Comparison of ENCODE assay signal across 10 cellular contexts in genomic region chr20:62898970-62899632, GRCh38. TPM values are rescaled to one million over a fixed set of nuclear protein-coding genes. Genes with fewer than 3 reads are reported as not detected.
DNase-seq lines count a peak whose midpoint lies in the region; ATAC-seq, FAIRE-seq and TF ChIP-seq lines count a peak whose summit lies in the region.
"Had no signal": no experiment of that assay in that cellular context is flagged by ENCODE, and none has a peak within 500 bp of the region (broad histone marks: within the 10 kb centered on the region; RNA-seq: fewer than 3 reads in every experiment).

No MANE protein-coding gene starts in this region.

- H3K9me3 Mint-ChIP-seq in activated CD4-positive, alpha-beta T cell treated with anti-CD3 and anti-CD28 coated beads for 36 hours (ENCODE audit: low read depth), result no peaks in the 10 kb centered on the region

- peaks cover 38% of the 10 kb centered on the region for H3K36me3 Mint-ChIP-seq in activated CD4-positive, alpha-beta T cell treated with anti-CD3 and anti-CD28 coated beads for 36 hours (ENCODE audit: low read depth)

- no peak for TF ChIP-seq RAD21 in GM12878 (IDR thresholded peaks at IDR 0.05; ENCODE audit: insufficient read depth, low read depth, low read length)

- CTCF ChIA-PET in activated CD4-positive, alpha-beta T cell treated with anti-CD3 and anti-CD28 coated beads for 36 hours (lab: Charles Lee), result interaction anchor here (0.6 to 8.3 kb wide), 8 partner anchors 9 to 54 kb away, joined by 3 to 140 read pairs (median 4); no protein-coding TSS in a partner anchor
- CTCF ChIA-PET in GM12878 (lab: Yijun Ruan, JAX), result interaction anchor here (0.8 to 8.2 kb wide), 11 partner anchors 9 to 110 kb away, joined by 3 to 92 read pairs (median 5); partner anchors contain the start of genes DIDO1 and SLC17A9

- no peaks in the 10 kb centered on the region for H3K9me3 ChIP-seq in GM12878 (replicated peaks; ENCODE audit: control insufficient read depth, insufficient read depth, low read length)
- H3K9me3 ChIP-seq in MG63, result no peaks in the 10 kb centered on the region
- H3K9me3 ChIP-seq: A549, upper lobe of left lung had no signal

- H4K20me1 ChIP-seq in GM12878 (ENCODE audit: control insufficient read depth, insufficient read depth), result peaks cover 3% of the 10 kb centered on the region; the same call in 1 of the 2 replicates

- no TSS peak for BruUV-seq in GM12878 (replicated peaks; lab: Mats Ljungman, UMichigan)

- peak overlapping the region; percentile 17 for H3K27ac ChIP-seq in GM12878 (ENCODE audit: control insufficient read depth, insufficient read depth)
- H3K27ac ChIP-seq: A549 had no signal

- no peaks in the 10 kb centered on the region for H3K27me3 Mint-ChIP-seq in activated CD4-positive, alpha-beta T cell treated with anti-CD3 and anti-CD28 coated beads for 36 hours

- SMC1A ChIA-PET in GM12878 (lab: Charles Lee; ENCODE audit: uncharacterized antibody, unreplicated experiment), result interaction anchor here (0.6 to 3.0 kb wide), 14 partner anchors 10 to 487 kb away, joined by 3 to 21 read pairs (median 4); no protein-coding TSS in a partner anchor

- H3K4me1 ChIP-seq in GM12878 (ENCODE audit: control insufficient read depth, insufficient read depth, low read length), result peaks cover 25% of the 10 kb centered on the region

- H3K4me3 Mint-ChIP-seq in activated CD4-positive, alpha-beta T cell treated with anti-CD3 and anti-CD28 coated beads for 36 hours, result peak overlapping the region; percentile 16

- TF ChIP-seq POLR2A in GM12878 (IDR thresholded peaks at IDR 0.05; ENCODE audit: low read depth, low read length), result no peak; the same call in 1 of the 2 replicates

- intact Hi-C loops in activated CD4-positive, alpha-beta T cell treated with anti-CD3 and anti-CD28 coated beads for 36 hours (cut with DNase I, micrococcal nuclease), result loop anchor here (1.0 to 2.0 kb wide), 2 partner anchors 38 to 74 kb away; no protein-coding TSS in a partner anchor
- intact Hi-C loops in GM12878 (cut with micrococcal nuclease; ENCODE audit: unreplicated experiment), result no loop called here

- POLR2A ChIA-PET in activated CD4-positive, alpha-beta T cell treated with anti-CD3 and anti-CD28 coated beads for 36 hours (lab: Charles Lee), result no interaction called here
- POLR2A ChIA-PET in GM12878 (lab: Charles Lee), result interaction anchor here (0.7 to 1.2 kb wide), 2 partner anchors 37 to 110 kb away, joined by 3 to 4 read pairs; no protein-coding TSS in a partner anchor

- peak overlapping the region; percentile 0; the same call in 1 of the 2 replicates for H3K9ac ChIP-seq in GM12878 (ENCODE audit: control insufficient read depth, insufficient read depth, low read length)

- peak overlapping the region; percentile 11 for H3K27ac Mint-ChIP-seq in activated CD4-positive, alpha-beta T cell treated with anti-CD3 and anti-CD28 coated beads for 36 hours

- peak; percentile 92 for FAIRE-seq in GM12878 (lab: Jason Lieb, UNC)
- no peak for FAIRE-seq in RCC 7860 (lab: Jason Lieb, UNC)
- FAIRE-seq: A549 had no signal

- H3K79me2 ChIP-seq in GM12878 (ENCODE audit: control insufficient read depth, insufficient read depth, low read length), result peaks cover 2% of the 10 kb centered on the region; the same call in 1 of the 2 replicates

- H2AFZ ChIP-seq in GM12878 (ENCODE audit: control insufficient read depth, low read depth, low read length), result no peak overlapping the region

- no peak for TF ChIP-seq CTCF in GM12878 (IDR thresholded peaks at IDR 0.05 in 2 of 3, conservative IDR thresholded peaks at IDR 0.05 in 1 of 3; ENCODE audit: control insufficient read depth in 2 of 3, extremely low read depth in 1 of 3, insufficient read depth in 1 of 3, low read depth in 3 of 3, low read length in 3 of 3)

- H3K36me3 ChIP-seq in GM12878 (ENCODE audit: control insufficient read depth in 2 of 2, insufficient read depth in 2 of 2, low read length in 1 of 2) (peaks cover 12 to 36% of the 10 kb centered on the region in 2 experiments), MG63 (peaks cover 90% of the 10 kb centered on the region)

- RAD21 ChIA-PET in GM12878 (lab: Charles Lee; ENCODE audit: unreplicated experiment), result interaction anchor here (0.8 to 4.4 kb wide), 5 partner anchors 25 to 110 kb away, joined by 3 to 21 read pairs (median 5); no protein-coding TSS in a partner anchor

- TF ChIP-seq EP300 in GM12878 (IDR thresholded peaks at IDR 0.05; ENCODE audit: borderline replicate concordance in 1 of 2, control insufficient read depth in 1 of 2, low read depth in 2 of 2, low read length in 2 of 2), result no peak

- WGBS in GM12878 (ENCODE audit: insufficient coverage, insufficient replicate concordance, low lambda C conversion rate, missing lambda C conversion rate), result 3% methylated on average over 16 of the region's 16 CpGs

- peak; percentile 66 for DNase-seq in activated CD4-positive, alpha-beta T cell treated with anti-CD3 and anti-CD28 coated beads for 36 hours
- DNase-seq in activated CD4-positive, alpha-beta T cell treated with anti-CD3 and anti-CD28 coated beads, Interleukin-2, amount 50 U/mL, for 1 hour, result no peak
- DNase-seq in NCI-H2107 treated with DMSO at 0.1 percent for 48 hours (lab: John Stamatoyannopoulos, UW; ENCODE audit: unreplicated experiment), result peak; percentile 87
- no peak for DNase-seq in GM12878 (ENCODE audit: low read depth, low spot score)
- peak; percentile 64 for DNase-seq in stimulated activated CD8-positive, alpha-beta memory T cell treated with anti-CD3 and anti-CD28 coated beads, Interleukin-4, amount 100 ng/mL, for 48 hours
- no peak for DNase-seq in NCI-H2081 (lab: John Stamatoyannopoulos, UW)
- DNase-seq in RCC 7860 (ENCODE audit: low spot score), result no peak
- no peak for DNase-seq in MG63
- DNase-seq: upper lobe of left lung had no signal

- H3K4me1 Mint-ChIP-seq in activated CD4-positive, alpha-beta T cell treated with anti-CD3 and anti-CD28 coated beads for 36 hours, result peaks cover 38% of the 10 kb centered on the region

- ATAC-seq in activated CD4-positive, alpha-beta T cell treated with anti-CD3 and anti-CD28 coated beads for 36 hours, result peak; percentile 45
- ATAC-seq in GM12878, result peak; percentile 58

- in situ Hi-C loops in GM12878 (cut with MboI), result no loop called here

- H3K4me2 ChIP-seq in GM12878 (ENCODE audit: control insufficient read depth, insufficient read depth), result peak overlapping the region; percentile 91
- H3K4me2 ChIP-seq: A549 had no signal

- H3K27me3 ChIP-seq in GM12878 (replicated peaks in 1 of 2; ENCODE audit: control insufficient read depth in 2 of 2, insufficient read depth in 2 of 2, low read length in 1 of 2) (no peaks in the 10 kb centered on the region), MG63 (no peaks in the 10 kb centered on the region)
- H3K27me3 ChIP-seq: upper lobe of left lung had no signal

- peak overlapping the region; percentile 48 for H3K4me3 ChIP-seq in GM12878
- no peak overlapping the region for H3K4me3 ChIP-seq in MG63
- H3K4me3 ChIP-seq: A549, upper lobe of left lung had no signal

RNA-seq across cellular contexts. Expression of gene DIDO1, which starts 27.2 kb away (rescaled TPM):
- 10 to 100 TPM; 43.7 to 49.7 TPM for total RNA-seq in activated CD4-positive, alpha-beta T cell treated with anti-CD3 and anti-CD28 coated beads for 36 hours
- total RNA-seq in GM12878 (2013; cell fraction: nucleolus; rRNA removed), result 158 and 180 TPM in 2 replicates
- 40.9 and 41.5 TPM in 2 replicates for total RNA-seq in GM12878 (2014; rRNA removed)
- 33.8 and 36.0 TPM in 2 replicates for total RNA-seq in GM12878 (2014; rRNA removed; fragmentation: Illumina TruSeq; extraction: Trizol)
- total RNA-seq in GM12878 (2021), result 52.1 and 56.4 TPM in 2 replicates
- 21.4 TPM for polyA plus RNA-seq in GM12878 (2011; ENCODE audit: low read depth)
- 40.4 and 47.4 TPM in 2 replicates for polyA plus RNA-seq in GM12878 (2011; rRNA removed)
- 43.3 and 47.3 TPM in 2 replicates for polyA plus RNA-seq in GM12878 (2011; cell fraction: cytosol; rRNA removed)
- 185 and 192 TPM in 2 replicates for polyA plus RNA-seq in GM12878 (2011; cell fraction: nucleus; rRNA removed)
- polyA plus RNA-seq in GM12878 (2012), result 32.5 and 32.6 TPM in 2 replicates
- polyA plus RNA-seq in GM12878 (2014; fragmentation: Illumina TruSeq; extraction: Trizol), result 39.4 and 44.2 TPM in 2 replicates
- 1 to 10 TPM; 5.5 to 7.8 TPM for polyA plus RNA-seq in GM12878 (2014; fragmentation: Nextera tagmentation; extraction: Ambion mirVana)
- polyA plus RNA-seq in GM12878 (2014; rRNA removed), result 40.6 and 40.8 TPM in 2 replicates
- 10 to 100 TPM; 24.7 to 28.5 TPM for polyA plus RNA-seq in GM12878 (2016; fragmentation: Nextera tagmentation; extraction: Ambion mirVana)
- 38.1 and 42.9 TPM in 2 replicates for polyA minus RNA-seq in GM12878 (2011; rRNA and poly(A)+ RNA removed)
- polyA minus RNA-seq in GM12878 (2011; cell fraction: cytosol; rRNA and poly(A)+ RNA removed), result 12.7 and 13.5 TPM in 2 replicates
- 38.0 and 59.5 TPM in 2 replicates for polyA minus RNA-seq in GM12878 (2011; cell fraction: nucleus; rRNA and poly(A)+ RNA removed)
- total RNA-seq in MG63 (2014; rRNA removed; shearing (Covaris generic); ENCODE audit: low replicate concordance), result 20.0 and 21.2 TPM in 2 replicates

RNA-seq across cellular contexts. Expression of gene TCFL5, which starts 37.5 kb away (rescaled TPM):
- total RNA-seq in activated CD4-positive, alpha-beta T cell treated with anti-CD3 and anti-CD28 coated beads for 36 hours, result 1 to 10 TPM; 5.2 to 6.6 TPM
- 2.7 and 2.8 TPM in 2 replicates for total RNA-seq in GM12878 (2013; cell fraction: nucleolus; rRNA removed)
- total RNA-seq in GM12878 (2014; rRNA removed) (7.8 and 8.1 TPM in 2 replicates), GM12878 (2014; rRNA removed; fragmentation: Illumina TruSeq; extraction: Trizol) (5.9 and 6.6 TPM in 2 replicates), GM12878 (2021) (7.3 and 8.1 TPM in 2 replicates)
- 2.6 TPM for polyA plus RNA-seq in GM12878 (2011; ENCODE audit: low read depth)
- polyA plus RNA-seq in GM12878 (2011; rRNA removed) (2.5 and 3.3 TPM in 2 replicates), GM12878 (2014; fragmentation: Illumina TruSeq; extraction: Trizol) (5.0 and 6.3 TPM in 2 replicates), GM12878 (2014; fragmentation: Nextera tagmentation; extraction: Ambion mirVana) (1 to 10 TPM; 1.4 to 1.6 TPM), GM12878 (2014; rRNA removed) (5.1 and 5.7 TPM in 2 replicates), GM12878 (2016; fragmentation: Nextera tagmentation; extraction: Ambion mirVana) (under 1 TPM; 0.48 to 0.58 TPM)
- polyA plus RNA-seq in GM12878 (2011; cell fraction: cytosol; rRNA removed), result 1.5 and 1.7 TPM in 2 replicates
- 1.6 and 2.0 TPM in 2 replicates for polyA plus RNA-seq in GM12878 (2011; cell fraction: nucleus; rRNA removed)
- polyA plus RNA-seq in GM12878 (2012), result 3.2 and 4.8 TPM in 2 replicates
- polyA minus RNA-seq in GM12878 (2011; rRNA and poly(A)+ RNA removed), result 1.0 and 1.5 TPM in 2 replicates
- polyA minus RNA-seq in GM12878 (2011; cell fraction: cytosol; rRNA and poly(A)+ RNA removed), result 1.5 and 1.7 TPM in 2 replicates
- polyA minus RNA-seq in GM12878 (2011; cell fraction: nucleus; rRNA and poly(A)+ RNA removed), result 0.57 and 0.60 TPM in 2 replicates
- 16.0 and 25.4 TPM in 2 replicates for total RNA-seq in MG63 (2014; rRNA removed; shearing (Covaris generic); ENCODE audit: low replicate concordance)

RNA-seq across cellular contexts. Expression of gene GID8, which starts 38.8 kb away (rescaled TPM):
- 10 to 100 TPM; 30.7 to 39.9 TPM for total RNA-seq in activated CD4-positive, alpha-beta T cell treated with anti-CD3 and anti-CD28 coated beads for 36 hours
- 16.8 and 17.6 TPM in 2 replicates for total RNA-seq in GM12878 (2013; cell fraction: nucleolus; rRNA removed)
- total RNA-seq in GM12878 (2014; rRNA removed), result 21.7 and 25.2 TPM in 2 replicates
- 21.7 and 22.7 TPM in 2 replicates for total RNA-seq in GM12878 (2014; rRNA removed; fragmentation: Illumina TruSeq; extraction: Trizol)
- total RNA-seq in GM12878 (2021), result 33.1 and 33.8 TPM in 2 replicates
- 19.1 TPM for polyA plus RNA-seq in GM12878 (2011; ENCODE audit: low read depth)
- 28.2 and 30.6 TPM in 2 replicates for polyA plus RNA-seq in GM12878 (2011; rRNA removed)
- 29.1 and 34.1 TPM in 2 replicates for polyA plus RNA-seq in GM12878 (2011; cell fraction: cytosol; rRNA removed)
- polyA plus RNA-seq in GM12878 (2011; cell fraction: nucleus; rRNA removed), result 19.5 and 22.0 TPM in 2 replicates
- polyA plus RNA-seq in GM12878 (2012), result 21.7 and 23.3 TPM in 2 replicates
- polyA plus RNA-seq in GM12878 (2014; fragmentation: Illumina TruSeq; extraction: Trizol), result 17.6 and 22.8 TPM in 2 replicates
- 10 to 100 TPM; 12.0 to 13.2 TPM for polyA plus RNA-seq in GM12878 (2014; fragmentation: Nextera tagmentation; extraction: Ambion mirVana)
- polyA plus RNA-seq in GM12878 (2014; rRNA removed), result 27.9 and 29.8 TPM in 2 replicates
- polyA plus RNA-seq in GM12878 (2016; fragmentation: Nextera tagmentation; extraction: Ambion mirVana), result 10 to 100 TPM; 16.5 to 20.1 TPM
- polyA minus RNA-seq in GM12878 (2011; rRNA and poly(A)+ RNA removed), result 26.9 and 30.9 TPM in 2 replicates
- 11.3 and 11.9 TPM in 2 replicates for polyA minus RNA-seq in GM12878 (2011; cell fraction: cytosol; rRNA and poly(A)+ RNA removed)
- 7.1 and 9.1 TPM in 2 replicates for polyA minus RNA-seq in GM12878 (2011; cell fraction: nucleus; rRNA and poly(A)+ RNA removed)
- 36.6 and 42.1 TPM in 2 replicates for total RNA-seq in MG63 (2014; rRNA removed; shearing (Covaris generic); ENCODE audit: low replicate concordance)

RNA-seq across cellular contexts. Expression of gene SLC17A9, which starts 53.4 kb away (rescaled TPM):
- total RNA-seq in activated CD4-positive, alpha-beta T cell treated with anti-CD3 and anti-CD28 coated beads for 36 hours, result 10 to 100 TPM; 16.2 to 16.5 TPM
- total RNA-seq in GM12878 (2013; cell fraction: nucleolus; rRNA removed), result 130 and 134 TPM in 2 replicates
- total RNA-seq in GM12878 (2014; rRNA removed), result 27.8 and 35.8 TPM in 2 replicates
- 15.7 and 17.5 TPM in 2 replicates for total RNA-seq in GM12878 (2014; rRNA removed; fragmentation: Illumina TruSeq; extraction: Trizol)
- total RNA-seq in GM12878 (2021), result 60.2 and 74.1 TPM in 2 replicates
- polyA plus RNA-seq in GM12878 (2011; ENCODE audit: low read depth), result 18.7 TPM
- 13.0 and 22.9 TPM in 2 replicates for polyA plus RNA-seq in GM12878 (2011; rRNA removed)
- polyA plus RNA-seq in GM12878 (2011; cell fraction: cytosol; rRNA removed), result 33.9 and 65.4 TPM in 2 replicates
- 742 and 791 TPM in 2 replicates for polyA plus RNA-seq in GM12878 (2011; cell fraction: nucleus; rRNA removed)
- polyA plus RNA-seq in GM12878 (2012), result 52.1 and 66.9 TPM in 2 replicates
- 5.8 and 19.2 TPM in 2 replicates for polyA plus RNA-seq in GM12878 (2014; fragmentation: Illumina TruSeq; extraction: Trizol)
- polyA plus RNA-seq in GM12878 (2014; fragmentation: Nextera tagmentation; extraction: Ambion mirVana), result 1 to 10 TPM in 1 of 2 experiments, under 1 TPM in 1; 0.72 to 3.9 TPM
- polyA plus RNA-seq in GM12878 (2014; rRNA removed), result 67.1 and 83.6 TPM in 2 replicates
- 10 to 100 TPM; 57.9 to 67.0 TPM for polyA plus RNA-seq in GM12878 (2016; fragmentation: Nextera tagmentation; extraction: Ambion mirVana)
- 6.9 and 18.1 TPM in 2 replicates for polyA minus RNA-seq in GM12878 (2011; rRNA and poly(A)+ RNA removed)
- polyA minus RNA-seq in GM12878 (2011; cell fraction: cytosol; rRNA and poly(A)+ RNA removed), result 9.0 and 11.0 TPM in 2 replicates
- polyA minus RNA-seq in GM12878 (2011; cell fraction: nucleus; rRNA and poly(A)+ RNA removed), result 49.8 and 62.0 TPM in 2 replicates
- not detected in 2 replicates for total RNA-seq in MG63 (2014; rRNA removed; shearing (Covaris generic); ENCODE audit: low replicate concordance)

Comparison
In these comparisons a context has a peak if more than half of its experiments do, and no peak if none do; other contexts are left out.
1. DNase-seq: peak in activated CD4-positive, alpha-beta T cell treated with anti-CD3 and anti-CD28 coated beads for 36 hours (single experiment), NCI-H2107 treated with DMSO at 0.1 percent for 48 hours (single experiment) and stimulated activated CD8-positive, alpha-beta memory T cell treated with anti-CD3 and anti-CD28 coated beads, Interleukin-4, amount 100 ng/mL, for 48 hours (single experiment); none in activated CD4-positive, alpha-beta T cell treated with anti-CD3 and anti-CD28 coated beads, Interleukin-2, amount 50 U/mL, for 1 hour (single experiment), GM12878 (single experiment), NCI-H2081 (0 of 2), RCC 7860 (single experiment) and MG63 (single experiment).